In the genomic region with DNA sequence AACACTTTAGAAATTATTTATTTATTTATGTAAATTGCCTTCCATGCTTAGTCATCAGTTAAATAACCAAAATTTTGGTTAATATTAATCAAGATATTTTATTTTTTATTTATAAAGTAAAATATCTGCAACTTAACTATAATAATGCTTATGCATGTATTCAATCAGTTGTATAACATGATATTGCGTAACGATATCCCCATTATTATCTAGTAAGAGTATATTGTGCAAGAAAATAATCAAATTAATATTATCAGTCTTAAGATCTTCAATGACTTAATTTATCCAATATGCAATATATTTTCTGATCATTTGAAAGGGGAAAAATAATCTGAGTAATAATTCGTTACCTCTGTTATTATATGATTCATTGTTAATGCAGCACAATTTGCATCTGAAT, we compare ENCODE assay signal across 7 cellular contexts.
"Had no signal": no experiment of that assay in that cellular context is flagged by ENCODE, and none has a peak within 500 bp of the region (broad histone marks: within the 10 kb centered on the region; RNA-seq: fewer than 3 reads in every experiment).

No MANE protein-coding gene starts in this region.

- DNase-seq: H7, HFFc6, KG1 had no signal

- H2AFZ ChIP-seq: GM23338 had no signal

- H3K4me1 ChIP-seq: HAP-1 had no signal

- H3K4me2 ChIP-seq: GM23338 had no signal

- H3K36me3 ChIP-seq: HAP-1 had no signal

- H3K4me3 ChIP-seq: GM23338, HAP-1 had no signal

- H3K9me3 ChIP-seq: HAP-1 had no signal

- H3K27ac ChIP-seq: HL-60 had no signal

- ATAC-seq: GM23338, HCT116 had no signal
